ENCODE assay signal across 22 cellular contexts in genomic region chr2:107569496-107569895, GRCh38.
"Had no signal": no experiment of that assay in that cellular context is flagged by ENCODE, and none has a peak within 500 bp of the region (broad histone marks: within the 10 kb centered on the region; RNA-seq: fewer than 3 reads in every experiment).

No MANE protein-coding gene starts in this region.

- H3K4me1 Mint-ChIP-seq: nephron had no signal

- H3K4me2 ChIP-seq: hepatocyte had no signal

- H3K79me2 ChIP-seq: hepatocyte had no signal

- H3K27me3 Mint-ChIP-seq: naive thymus-derived CD8-positive, alpha-beta T cell; stimulated activated naive CD8-positive, alpha-beta T cell treated with anti-CD3 and anti-CD28 coated beads, Interleukin-15, Interleukin-2, amounts not matched to agents 100 ng/mL and 50 ng/mL, for 24 hours had no signal

- H3K27ac Mint-ChIP-seq: naive thymus-derived CD8-positive, alpha-beta T cell; progenitor cell of endocrine pancreas; stimulated activated naive CD8-positive, alpha-beta T cell treated with anti-CD3 and anti-CD28 coated beads, Interleukin-15, Interleukin-2, amounts not matched to agents 100 ng/mL and 50 ng/mL, for 24 hours had no signal

- H3K27ac ChIP-seq: hepatocyte, left ventricle myocardium inferior, ovary, skin epidermis, suprapubic skin, thoracic aorta, tibial artery, vagina had no signal

- DNase-seq: islet precursor cell; left ventricle myocardium inferior; naive thymus-derived CD8-positive, alpha-beta T cell; ovary; right cardiac atrium; stimulated activated CD4-positive, alpha-beta T cell treated with anti-CD3 and anti-CD28 coated beads, Interleukin-12 subunit alpha, Interleukin-12 subunit beta, amount 100 ng/mL, for 4 hours; stimulated activated CD4-positive, alpha-beta T cell treated with anti-CD3 and anti-CD28 coated beads, Interleukin-15, amount 100 ng/mL, for 24 hours; stimulated activated CD4-positive, alpha-beta T cell treated with anti-CD3 and anti-CD28 coated beads, Interleukin-2, amount 100 ng/mL, for 24 hours; stimulated activated CD4-positive, alpha-beta T cell treated with anti-CD3 and anti-CD28 coated beads, Interleukin-4, amount 100 ng/mL, for 1 hour; stimulated activated naive CD4-positive, alpha-beta T cell; tibial artery; trophoblast cell had no signal

- H3K36me3 ChIP-seq: left ventricle myocardium inferior, ovary, suprapubic skin, thoracic aorta, tibial artery, vagina had no signal

- H3K27me3 ChIP-seq: hepatocyte, ovary, suprapubic skin, tibial artery, vagina had no signal

- H3K9me3 Mint-ChIP-seq: nephron, neural crest cell had no signal

- H3K36me3 Mint-ChIP-seq: naive thymus-derived CD8-positive, alpha-beta T cell had no signal

- H3K4me3 Mint-ChIP-seq: naive thymus-derived CD8-positive, alpha-beta T cell; nephron; neural crest cell; stimulated activated naive CD8-positive, alpha-beta T cell treated with anti-CD3 and anti-CD28 coated beads, Interleukin-15, Interleukin-2, amounts not matched to agents 100 ng/mL and 50 ng/mL, for 24 hours had no signal

- H3K4me1 ChIP-seq: left ventricle myocardium inferior, tibial artery, vagina had no signal

- H3K4me3 ChIP-seq: hepatocyte, left ventricle myocardium inferior, lung, ovary, skin epidermis, suprapubic skin, thoracic aorta, tibial artery, vagina had no signal

- H2AFZ ChIP-seq: hepatocyte had no signal

- H3K9me3 ChIP-seq: left ventricle myocardium inferior, ovary, suprapubic skin, thoracic aorta, tibial artery, vagina had no signal
